ENCODE assay signal across 7 cellular contexts in genomic region chr2:187138240-187138639, GRCh38.
DNase-seq lines count a peak whose midpoint lies in the region; ATAC-seq, FAIRE-seq and TF ChIP-seq lines count a peak whose summit lies in the region.

No MANE protein-coding gene starts in this region.

- POLR2A ChIA-PET in K562 (lab: Yijun Ruan, JAX) = interaction anchor here (1.0 kb wide), 1 partner anchor 10 kb away, joined by 3 read pairs; no protein-coding TSS in a partner anchor

- H3K4me1 ChIP-seq in K562 (replicated peaks in 1 of 2; ENCODE audit: control insufficient read depth in 2 of 2, insufficient read depth in 2 of 2, low read length in 2 of 2) (no peaks in the 10 kb centered on the region), liver (ENCODE audit: control insufficient read depth in 4 of 4, insufficient read depth in 4 of 4, low read length in 3 of 4) (no peaks in the 10 kb centered on the region), thyroid gland (no peaks in the 10 kb centered on the region)

- H3K4me3 Mint-ChIP-seq in activated T-cell treated with anti-CD3 and anti-CD28 coated beads, Interleukin-2, amount 50 U/mL, for 24 hours = no peak overlapping the region

- no peaks in the 10 kb centered on the region for H3K9me1 ChIP-seq in K562 (ENCODE audit: control insufficient read depth, insufficient read depth, low read length)

- no peak overlapping the region for H3K27ac Mint-ChIP-seq in activated T-cell treated with anti-CD3 and anti-CD28 coated beads, Interleukin-2, amount 50 U/mL, for 24 hours

- H3K79me2 ChIP-seq in K562 (ENCODE audit: control insufficient read depth, insufficient read depth, low read length) = no peaks in the 10 kb centered on the region

- no peak overlapping the region for H2AFZ ChIP-seq in K562 (ENCODE audit: low read depth, low read length)

- H3K27ac ChIP-seq in K562 (ENCODE audit: extremely low read depth, low read depth, low read length) (no peak overlapping the region), liver (ENCODE audit: low read depth in 1 of 2, low read length in 2 of 2) (no peak overlapping the region), thyroid gland (no peak overlapping the region)

- BruUV-seq in K562 (replicated peaks; lab: Mats Ljungman, UMichigan) = no TSS peak

- TF ChIP-seq POLR2A in K562 (conservative IDR thresholded peaks at IDR 0.05) = no peak
- TF ChIP-seq POLR2A in thyroid gland (IDR thresholded peaks at IDR 0.05) = no peak

- in situ Hi-C loops in K562 (cut with MboI) = no loop called here

- H3K4me1 Mint-ChIP-seq in activated T-cell treated with anti-CD3 and anti-CD28 coated beads, Interleukin-2, amount 50 U/mL, for 24 hours (ENCODE audit: low read depth) = no peaks in the 10 kb centered on the region

- ATAC-seq in GM18511 (IDR thresholded peaks at IDR 0.05; ENCODE audit: unreplicated experiment) = peak; percentile 78
- ATAC-seq in K562 = peak; percentile 88
- no peak for ATAC-seq in HG02852 (IDR thresholded peaks at IDR 0.05; ENCODE audit: unreplicated experiment)

- H3K27me3 Mint-ChIP-seq in activated T-cell treated with anti-CD3 and anti-CD28 coated beads, Interleukin-2, amount 50 U/mL, for 24 hours = no peaks in the 10 kb centered on the region

- H3K36me3 ChIP-seq in K562 (ENCODE audit: control insufficient read depth, insufficient read depth, low read length) (no peaks in the 10 kb centered on the region), liver (ENCODE audit: control insufficient read depth in 4 of 4, insufficient read depth in 3 of 4, low read depth in 1 of 4, low read length in 3 of 4) (no peaks in the 10 kb centered on the region), thyroid gland (no peaks in the 10 kb centered on the region)

- H3K36me3 Mint-ChIP-seq in activated T-cell treated with anti-CD3 and anti-CD28 coated beads, Interleukin-2, amount 50 U/mL, for 24 hours (ENCODE audit: low read depth) = no peaks in the 10 kb centered on the region

- no peaks in the 10 kb centered on the region for H3K9me3 Mint-ChIP-seq in activated T-cell treated with anti-CD3 and anti-CD28 coated beads, Interleukin-2, amount 50 U/mL, for 24 hours

- no peak overlapping the region for H3K4me3 ChIP-seq in K562
- no peak overlapping the region for H3K4me3 ChIP-seq in liver (ENCODE audit: low read depth in 1 of 3, low read length in 3 of 3)
- H3K4me3 ChIP-seq in thyroid gland (replicated peaks in 1 of 3) = no peak overlapping the region

- no peak for FAIRE-seq in K562 (lab: Jason Lieb, UNC)

- H3K9me3 ChIP-seq in K562 (replicated peaks; ENCODE audit: control insufficient read depth, insufficient read depth, low read depth, low read length) (no peaks in the 10 kb centered on the region), liver (ENCODE audit: control insufficient read depth in 4 of 4, low read length in 3 of 4) (peaks cover 0 to 1% (median 0%) of the 10 kb centered on the region in 4 donors), thyroid gland (no peaks in the 10 kb centered on the region)

- no peaks in the 10 kb centered on the region for H4K20me1 ChIP-seq in K562 (replicated peaks; ENCODE audit: control insufficient read depth, insufficient read depth, low read length)

- WGBS in K562 (ENCODE audit: insufficient coverage, low coverage, missing lambda C conversion rate) = 0% methylated on average over 1 of the region's 1 CpG
- WGBS in liver = 34% methylated on average over 1 of the region's 1 CpG
- 22 to 26% methylated on average over 1 of the region's 1 CpG for WGBS in thyroid gland, 2 donors

- intact Hi-C loops in K562 (cut with micrococcal nuclease) = no loop called here
- intact Hi-C loops in thyroid gland (cut with DNase I) = no loop called here

- TF ChIP-seq EP300 in K562 (IDR thresholded peaks at IDR 0.05; ENCODE audit: low read length) = no peak

- CTCF ChIA-PET in K562 (lab: Yijun Ruan, JAX; ENCODE audit: low intra/inter-chr PET ratio) = no interaction called here

- DNase-seq in HK-2 (ENCODE audit: unreplicated experiment) (peak; percentile 18), K562 (ENCODE audit: extremely low read depth in 1 of 4, low spot score in 3 of 4) (peak in 2 of 4 experiments; percentile 7 to 45), thyroid gland (no peak)
- DNase-seq in activated T-cell treated with anti-CD3 and anti-CD28 coated beads, Interleukin-2, amount 50 U/mL, for 24 hours = no peak

- peak; percentile 42 to 54 (median 47); a peak in 5 of 6 replicates for TF ChIP-seq CTCF in K562 (IDR thresholded peaks at IDR 0.05 in 2 of 3, conservative IDR thresholded peaks at IDR 0.05 in 1 of 3; ENCODE audit: insufficient read depth in 2 of 3, low read depth in 1 of 3, low read length in 3 of 3)
- TF ChIP-seq CTCF in liver (IDR thresholded peaks at IDR 0.05; ENCODE audit: low read depth, low read length, missing input control) = peak; percentile 39
- TF ChIP-seq CTCF in thyroid gland (IDR thresholded peaks at IDR 0.05) = no peak

- no peak overlapping the region for H3K9ac ChIP-seq in K562 (ENCODE audit: insufficient read depth in 1 of 2, low read depth in 2 of 2, low read length in 2 of 2)
- no peak overlapping the region for H3K9ac ChIP-seq in liver (ENCODE audit: low read depth in 1 of 2, low read length in 2 of 2)

- H3K4me2 ChIP-seq in K562 (ENCODE audit: insufficient read depth, low read length) = no peak overlapping the region

- TF ChIP-seq RAD21 in K562 (CRISPR knock-in tag; conservative IDR thresholded peaks at IDR 0.05 in 1 of 2, IDR thresholded peaks at IDR 0.05 in 1 of 2) (peak in 1 of 2 experiments; percentile 15; a peak in 1 of 4 replicates), liver (IDR thresholded peaks at IDR 0.05) (peak; percentile 51 to 72)

- H3K27me3 ChIP-seq in K562 (ENCODE audit: control insufficient read depth in 2 of 2, insufficient read depth in 2 of 2, low read length in 2 of 2) (no peaks in the 10 kb centered on the region), liver (ENCODE audit: control insufficient read depth in 4 of 4, insufficient read depth in 4 of 4, low read length in 3 of 4) (peaks cover 0 to 5% (median 0%) of the 10 kb centered on the region in 4 donors), thyroid gland (no peaks in the 10 kb centered on the region)

TF ChIP-seq in K562, 482 proteins besides CTCF, POLR2A, EP300 and RAD21 (continues in another document):
- no peak for TF ChIP-seq BCLAF1 (IDR thresholded peaks at IDR 0.05; ENCODE audit: borderline replicate concordance in 1 of 2, control insufficient read depth in 1 of 2, low read depth in 2 of 2, low read length in 1 of 2)

TF ChIP-seq in liver, 16 proteins besides CTCF, POLR2A, EP300 and RAD21 (continues in another document):
- TF ChIP-seq HNF4A (conservative IDR thresholded peaks at IDR 0.05) (no peak), MAX (IDR thresholded peaks at IDR 0.05) (no peak), ATF3 (IDR thresholded peaks at IDR 0.05) (no peak), GABPA (IDR thresholded peaks at IDR 0.05 in 1 of 2, conservative IDR thresholded peaks at IDR 0.05 in 1 of 2) (no peak), EGR1 (IDR thresholded peaks at IDR 0.05; ENCODE audit: low read depth in 2 of 2) (no peak), REST (IDR thresholded peaks at IDR 0.05) (no peak), TAF1 (conservative IDR thresholded peaks at IDR 0.05) (no peak), NR2F2 (IDR thresholded peaks at IDR 0.05) (no peak), ZBTB33 (IDR thresholded peaks at IDR 0.05) (no peak), JUND (IDR thresholded peaks at IDR 0.05) (no peak), YY1 (IDR thresholded peaks at IDR 0.05) (no peak), RXRA (IDR thresholded peaks at IDR 0.05) (no peak)

Comparison
In these comparisons a context has a peak if more than half of its experiments do, and no peak if none do; other contexts are left out.
1. CTCF ChIP-seq: peak in K562 (3 of 3) and liver (single experiment); none in thyroid gland (0 of 6).